Comparison of ENCODE assay signal across 8 cellular contexts in genomic region chr15:78872155-78872971, GRCh38. TPM values are rescaled to one million over a fixed set of nuclear protein-coding genes. Genes with fewer than 3 reads are reported as not detected.
DNase-seq lines count a peak whose midpoint lies in the region; ATAC-seq, FAIRE-seq and TF ChIP-seq lines count a peak whose summit lies in the region.

Gene MORF4L1 (plus strand): TSS chr15:78872890. CDS start chr15:78873018, 128 bp downstream.

- FAIRE-seq in bronchial epithelial cell (lab: Jason Lieb, UNC): no peak

- no peaks in the 10 kb centered on the region for H3K27me3 ChIP-seq in ACC112 (ENCODE audit: insufficient read depth, low read length)
- H3K27me3 ChIP-seq in bronchial epithelial cell (ENCODE audit: control insufficient read depth, insufficient read depth, low read length): no peaks in the 10 kb centered on the region

- H3K4me1 Mint-ChIP-seq in activated B cell treated with CpG ODN at 0.5 μM for 24 hours: peaks cover 31% of the 10 kb centered on the region

- H3K79me2 ChIP-seq in ACC112 (ENCODE audit: control insufficient read depth, insufficient read depth, low read length, unreplicated experiment): peaks cover 43% of the 10 kb centered on the region

- DNase-seq in NCI-H345 (lab: John Stamatoyannopoulos, UW) (peak; percentile 92), activated B cell treated with CpG ODN at 0.5 μM for 24 hours (peak; percentile 94), bronchial epithelial cell (ENCODE audit: low read depth) (peak; percentile 88), iPS-NIHi11 (ENCODE audit: low spot score) (peak; percentile 96)

- TF ChIP-seq CTCF in activated B cell treated with CpG ODN at 0.5 μM for 24 hours (IDR thresholded peaks at IDR 0.05) (no peak), bronchial epithelial cell (IDR thresholded peaks at IDR 0.05; ENCODE audit: insufficient read depth, low read length, severe bottlenecking) (no peak)

- CTCF ChIA-PET in activated B cell treated with CpG ODN at 0.5 μM for 24 hours (lab: Charles Lee): interaction anchor here (0.6 to 1.9 kb wide), 2 partner anchors 68 to 115 kb away, joined by 3 to 6 read pairs; no protein-coding TSS in a partner anchor

- ATAC-seq in GM19023 (IDR thresholded peaks at IDR 0.05; ENCODE audit: unreplicated experiment): peak; percentile 83
- ATAC-seq in HG03280 (IDR thresholded peaks at IDR 0.05; ENCODE audit: unreplicated experiment): peak; percentile 76
- peak; percentile 80 for ATAC-seq in activated B cell treated with CpG ODN at 0.5 μM for 24 hours (ENCODE audit: low read depth)

- POLR2A ChIA-PET in activated B cell treated with CpG ODN at 0.5 μM for 24 hours (lab: Charles Lee): interaction anchor here (0.6 to 3.2 kb wide), 24 partner anchors 9 to 1816 kb away, joined by 3 to 46 read pairs (median 6); partner anchors contain the start of genes ADAMTS7, CTSH, IREB2 and PSMA4

- peaks cover 28% of the 10 kb centered on the region for H3K36me3 Mint-ChIP-seq in activated B cell treated with CpG ODN at 0.5 μM for 24 hours (ENCODE audit: low read depth)

- no peaks in the 10 kb centered on the region for H3K27me3 Mint-ChIP-seq in activated B cell treated with CpG ODN at 0.5 μM for 24 hours

- H3K4me3 ChIP-seq in ACC112 (ENCODE audit: low read depth, low read length) (peak within 1 kb of the TSS; percentile 100), bronchial epithelial cell (ENCODE audit: low read depth, low read length) (peak within 1 kb of the TSS; percentile 100), skin epidermis (peak within 1 kb of the TSS; percentile 78 to 97 (median 94))

- peak within 1 kb of the TSS; percentile 100 for H3K27ac Mint-ChIP-seq in activated B cell treated with CpG ODN at 0.5 μM for 24 hours

- intact Hi-C loops in activated B cell treated with CpG ODN at 0.5 μM for 24 hours (cut with micrococcal nuclease): loop anchor here (2.0 to 5.0 kb wide), 2 partner anchors 330 to 434 kb away; partner anchors contain the start of genes IREB2 and PSMA4

- H3K9me3 Mint-ChIP-seq in activated B cell treated with CpG ODN at 0.5 μM for 24 hours: no peaks in the 10 kb centered on the region

- peak within 1 kb of the TSS; percentile 98 for H2AFZ ChIP-seq in ACC112 (ENCODE audit: low read length, unreplicated experiment)

- H3K4me1 ChIP-seq in ACC112 (ENCODE audit: control insufficient read depth, insufficient read depth, low read length, unreplicated experiment): peaks cover 21% of the 10 kb centered on the region

- H3K27ac ChIP-seq in ACC112 (ENCODE audit: low read depth, low read length) (peak within 1 kb of the TSS; percentile 97), skin epidermis (peak within 1 kb of the TSS; percentile 95 to 100 (median 99))

- 0 out of 2 replicates have a peak, but pooled peaks cover under 1% of the 10 kb centered on the region for H3K36me3 ChIP-seq in ACC112 (ENCODE audit: insufficient read depth, low read length)
- no peaks in the 10 kb centered on the region for H3K36me3 ChIP-seq in bronchial epithelial cell (ENCODE audit: control insufficient read depth, insufficient read depth, low read length)

- peak within 1 kb of the TSS; percentile 98 for H3K4me3 Mint-ChIP-seq in activated B cell treated with CpG ODN at 0.5 μM for 24 hours

RNA-seq across cellular contexts. Expression of gene MORF4L1, which starts in this region (rescaled TPM):
- 271 and 287 TPM in 2 replicates for total RNA-seq in activated B cell treated with CpG ODN at 0.5 μM for 24 hours
- total RNA-seq in bronchial epithelial cell: 216 and 296 TPM in 2 replicates

Comparison
In these comparisons a context has a peak if more than half of its experiments do, and no peak if none do; other contexts are left out.
1. Peak in every context shown above with its lines: DNase-seq, ATAC-seq, H3K4me3 ChIP-seq and H3K27ac ChIP-seq.